In the genomic region with DNA sequence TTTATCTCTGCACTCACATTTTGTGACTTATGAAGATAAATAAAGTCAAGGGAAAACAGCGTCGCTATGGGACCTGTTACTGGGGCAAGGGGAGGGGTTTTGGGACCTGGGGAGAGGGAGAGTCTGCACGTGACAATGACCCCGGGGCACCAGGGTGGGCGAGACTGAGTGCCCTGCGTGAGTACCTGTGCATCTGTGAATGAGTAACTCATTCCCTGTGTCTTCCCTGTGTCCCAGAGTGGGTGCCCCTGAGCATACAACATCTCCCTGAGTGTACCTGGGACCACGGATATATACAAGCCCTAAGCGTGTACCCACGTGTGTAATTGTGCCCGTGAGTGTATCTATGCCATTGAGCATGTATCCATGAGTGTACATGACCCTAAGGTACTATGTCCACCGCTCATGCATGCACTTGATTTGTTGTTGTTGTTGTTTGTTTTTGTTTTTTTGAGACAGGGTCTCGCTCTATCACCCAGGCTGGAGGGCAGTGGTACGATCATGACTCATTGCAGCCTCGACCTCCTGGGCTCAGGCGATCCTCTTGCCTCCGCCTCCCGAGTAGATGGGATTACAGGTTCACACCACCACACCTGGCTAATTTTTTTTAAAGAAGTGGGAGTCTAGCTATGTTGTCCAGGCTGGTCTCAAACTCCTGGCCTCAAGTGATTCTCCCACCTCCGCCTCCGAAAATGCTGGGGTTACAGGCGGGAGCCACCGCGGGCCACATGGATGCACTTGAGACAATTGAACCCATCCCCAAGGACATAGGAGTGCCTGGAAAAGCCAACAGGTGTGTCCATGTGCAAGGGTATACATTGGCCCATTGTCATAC, we compare ENCODE assay signal across 8 cellular contexts. TPM values are rescaled to one million over a fixed set of nuclear protein-coding genes. Genes with fewer than 3 reads are reported as not detected.
DNase-seq lines count a peak whose midpoint lies in the region; ATAC-seq and TF ChIP-seq lines count a peak whose summit lies in the region.

No MANE protein-coding gene starts in this region.

- 69% methylated on average over 22 of the region's 22 CpGs for WGBS in thymus

- H3K9me3 Mint-ChIP-seq in activated naive CD4-positive, alpha-beta T cell treated with anti-CD3 and anti-CD28 coated beads for 36 hours = no peaks in the 10 kb centered on the region
- no peaks in the 10 kb centered on the region for H3K9me3 Mint-ChIP-seq in activated naive CD8-positive, alpha-beta T cell (ENCODE audit: low read depth)

- ATAC-seq in left lung = no peak
- ATAC-seq in HG03095 (IDR thresholded peaks at IDR 0.05; ENCODE audit: unreplicated experiment) = no peak

- H3K36me3 Mint-ChIP-seq in activated naive CD4-positive, alpha-beta T cell treated with anti-CD3 and anti-CD28 coated beads for 36 hours (ENCODE audit: low read depth) = peaks cover 10% of the 10 kb centered on the region
- no peaks in the 10 kb centered on the region for H3K36me3 Mint-ChIP-seq in activated naive CD8-positive, alpha-beta T cell

- H3K4me3 ChIP-seq in left lung (peak overlapping the region; percentile 85 to 96), thymus (ENCODE audit: low read length) (peak overlapping the region; percentile 98)

- no peak for DNase-seq in activated naive CD4-positive, alpha-beta T cell treated with anti-CD3 and anti-CD28 coated beads for 36 hours
- no peak for DNase-seq in activated naive CD4-positive, alpha-beta T cell treated with Interleukin-2 at 50 U/mL for 16 hours
- DNase-seq in left lung (no peak), DMS 273 (lab: John Stamatoyannopoulos, UW; ENCODE audit: unreplicated experiment) (no peak), NCI-H2196 treated with DMSO at 0.1 percent for 48 hours (lab: John Stamatoyannopoulos, UW; ENCODE audit: unreplicated experiment) (no peak)

- no peaks in the 10 kb centered on the region for H3K9me3 ChIP-seq in left lung
- H3K9me3 ChIP-seq in thymus (ENCODE audit: control insufficient read depth) = no peaks in the 10 kb centered on the region

- H3K4me3 Mint-ChIP-seq in activated naive CD4-positive, alpha-beta T cell treated with anti-CD3 and anti-CD28 coated beads for 36 hours = peak overlapping the region; percentile 51
- peak overlapping the region; percentile 90 for H3K4me3 Mint-ChIP-seq in activated naive CD8-positive, alpha-beta T cell

- no peak for TF ChIP-seq CTCF in left lung (IDR thresholded peaks at IDR 0.05)

- H3K27me3 Mint-ChIP-seq in activated naive CD4-positive, alpha-beta T cell treated with anti-CD3 and anti-CD28 coated beads for 36 hours (ENCODE audit: low read depth) = peaks cover 17% of the 10 kb centered on the region
- peaks cover 5% of the 10 kb centered on the region for H3K27me3 Mint-ChIP-seq in activated naive CD8-positive, alpha-beta T cell

- H3K27ac Mint-ChIP-seq in activated naive CD4-positive, alpha-beta T cell treated with anti-CD3 and anti-CD28 coated beads for 36 hours = peak overlapping the region; percentile 50
- H3K27ac Mint-ChIP-seq in activated naive CD8-positive, alpha-beta T cell = peak overlapping the region; percentile 85

- H3K4me1 Mint-ChIP-seq in activated naive CD4-positive, alpha-beta T cell treated with anti-CD3 and anti-CD28 coated beads for 36 hours (ENCODE audit: low read depth) = peaks cover 50% of the 10 kb centered on the region
- peaks cover 46% of the 10 kb centered on the region for H3K4me1 Mint-ChIP-seq in activated naive CD8-positive, alpha-beta T cell (ENCODE audit: low read depth)

- intact Hi-C loops in activated naive CD4-positive, alpha-beta T cell treated with anti-CD3 and anti-CD28 coated beads for 36 hours (cut with micrococcal nuclease) = loop anchor here (1.0 to 5.0 kb wide), 7 partner anchors 22 to 577 kb away; a partner anchor contains a TSS
- intact Hi-C loops in left lung (cut with DNase I) = loop anchor here in 1 of 2 donors (10.0 kb wide), 1 partner anchor 115 kb away; no protein-coding TSS in a partner anchor

- CTCF ChIA-PET in activated naive CD4-positive, alpha-beta T cell treated with anti-CD3 and anti-CD28 coated beads for 36 hours (lab: Charles Lee) = interaction anchor here (0.6 to 4.0 kb wide), 24 partner anchors 9 to 611 kb away, joined by 3 to 52 read pairs (median 5); a partner anchor contains a TSS

- peaks cover 0 to 39% of the 10 kb centered on the region in 2 donors for H3K4me1 ChIP-seq in left lung
- H3K4me1 ChIP-seq in thymus (ENCODE audit: control insufficient read depth, insufficient read depth, low read length) = peaks cover 44% of the 10 kb centered on the region

- peak overlapping the region; percentile 65 to 98 for H3K27ac ChIP-seq in left lung
- H3K27ac ChIP-seq in thymus (ENCODE audit: low read depth) = peak overlapping the region; percentile 72

- H3K36me3 ChIP-seq in left lung (peaks cover 0 to 41% of the 10 kb centered on the region in 2 donors), thymus (ENCODE audit: control insufficient read depth, insufficient read depth) (peaks cover 17% of the 10 kb centered on the region)

- H3K27me3 ChIP-seq in left lung = peaks cover 0 to 33% of the 10 kb centered on the region in 2 donors
- H3K27me3 ChIP-seq in thymus (ENCODE audit: control insufficient read depth, insufficient read depth) = no peaks in the 10 kb centered on the region

RNA-seq across cellular contexts. Expression of a gene that starts 0.6 kb away (rescaled TPM):
- 10 to 100 TPM; 74.7 to 82.4 TPM for total RNA-seq in activated naive CD4-positive, alpha-beta T cell treated with anti-CD3 and anti-CD28 coated beads for 36 hours
- 100 to 1,000 TPM; 105 to 106 TPM for total RNA-seq in left lung
- polyA plus RNA-seq in thymus = 59.5 TPM

RNA-seq across cellular contexts. Expression of a gene that starts 3.1 kb away (rescaled TPM):
- not detected for total RNA-seq in activated naive CD4-positive, alpha-beta T cell treated with anti-CD3 and anti-CD28 coated beads for 36 hours
- total RNA-seq in left lung = 100 to 1,000 TPM in 1 of 2 donors, 10 to 100 TPM in 1; 26.4 to 112 TPM
- 1.6 TPM for polyA plus RNA-seq in thymus

RNA-seq across cellular contexts. Expression of a gene that starts 11.1 kb away (rescaled TPM):
- total RNA-seq in activated naive CD4-positive, alpha-beta T cell treated with anti-CD3 and anti-CD28 coated beads for 36 hours = not detected
- total RNA-seq in left lung = 10 to 100 TPM in 1 of 2 donors, 1 to 10 TPM in 1; 3.6 to 22.4 TPM
- 33.1 TPM for polyA plus RNA-seq in thymus

RNA-seq across cellular contexts. Expression of a gene that starts 21.9 kb away (rescaled TPM):
- under 1 TPM; 0.86 to 0.89 TPM for total RNA-seq in activated naive CD4-positive, alpha-beta T cell treated with anti-CD3 and anti-CD28 coated beads for 36 hours
- under 1 TPM; 0.58 to 0.73 TPM for total RNA-seq in left lung
- 14.4 TPM for polyA plus RNA-seq in thymus

RNA-seq across cellular contexts. Expression of a gene that starts 43.1 kb away (rescaled TPM):
- total RNA-seq in activated naive CD4-positive, alpha-beta T cell treated with anti-CD3 and anti-CD28 coated beads for 36 hours = 10 to 100 TPM; 88.4 to 92.4 TPM
- 100 to 1,000 TPM; 153 to 277 TPM for total RNA-seq in left lung
- 140 TPM for polyA plus RNA-seq in thymus

Comparison
In these comparisons a context has a peak if more than half of its experiments do, and no peak if none do; other contexts are left out.
1. RNA of a gene that starts 3.1 kb away (total RNA-seq): 26.4 to 112 TPM in left lung; not detected in activated naive CD4-positive, alpha-beta T cell treated with anti-CD3 and anti-CD28 coated beads for 36 hours; every median in the first group is over 10 times any median in the second.
2. RNA of a gene that starts 11.1 kb away (total RNA-seq): 3.6 to 22.4 TPM in left lung; not detected in activated naive CD4-positive, alpha-beta T cell treated with anti-CD3 and anti-CD28 coated beads for 36 hours; every median in the first group is over 4 times any median in the second.